ENCODE assay signal across 26 cellular contexts in the genomic region with DNA sequence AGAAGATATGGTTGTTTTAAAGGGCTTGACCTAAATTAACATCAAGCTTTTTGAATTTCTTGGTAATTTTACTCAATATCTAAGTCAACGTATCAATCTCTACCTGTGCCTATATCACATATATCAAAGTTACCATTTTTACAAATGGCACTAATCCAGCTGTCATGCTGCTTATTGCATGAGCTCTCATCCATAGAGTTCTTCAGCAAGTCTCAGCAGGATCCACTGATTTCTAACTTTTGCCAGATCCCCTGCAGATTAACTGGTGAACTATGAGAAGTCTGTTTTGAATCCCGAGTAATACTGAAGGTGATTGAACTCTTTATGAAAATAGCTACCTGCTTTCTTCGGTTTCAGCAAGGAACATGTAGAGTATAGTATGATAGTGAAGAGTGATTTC.
DNase-seq lines count a peak whose midpoint lies in the region; ATAC-seq, FAIRE-seq and TF ChIP-seq lines count a peak whose summit lies in the region.
"Had no signal": no experiment of that assay in that cellular context is flagged by ENCODE, and none has a peak within 500 bp of the region (broad histone marks: within the 10 kb centered on the region; RNA-seq: fewer than 3 reads in every experiment).

No MANE protein-coding gene starts in this region.

- H3K36me3 Mint-ChIP-seq in MCF 10A (ENCODE audit: insufficient read depth, unreplicated experiment) = no peaks in the 10 kb centered on the region
- H3K36me3 Mint-ChIP-seq: CD14-positive monocyte; CD4-positive, alpha-beta memory T cell; CD4-positive, CD25-positive, alpha-beta regulatory T cell had no signal

- H3K4me1 ChIP-seq in mammary epithelial cell (ENCODE audit: insufficient read depth, low read length) = peaks cover under 1% of the 10 kb centered on the region
- no peaks in the 10 kb centered on the region for H3K4me1 ChIP-seq in keratinocyte (ENCODE audit: control insufficient read depth, extremely low read depth, insufficient read depth, low read length)
- H3K4me1 ChIP-seq: BLaER1, Caco-2 had no signal

- in situ Hi-C loops in mammary epithelial cell (cut with MboI; ENCODE audit: low sequenced_read_pairs in 2 of 2) = loop anchor here in 1 of 2 donors (25.0 kb wide), 1 partner anchor 118 kb away; no protein-coding TSS in a partner anchor

- peak overlapping the region; percentile 61 for H2AFZ ChIP-seq in mammary epithelial cell (ENCODE audit: low read depth, low read length)
- peak overlapping the region; percentile 48 for H2AFZ ChIP-seq in keratinocyte (ENCODE audit: control insufficient read depth, low read length)

- no peak for ATAC-seq in GM21515 (IDR thresholded peaks at IDR 0.05; ENCODE audit: unreplicated experiment)

- H3K36me3 ChIP-seq in mammary epithelial cell (ENCODE audit: insufficient read depth, low read length) (no peaks in the 10 kb centered on the region), keratinocyte (ENCODE audit: control insufficient read depth in 2 of 2, extremely low read depth in 1 of 2, insufficient read depth in 2 of 2, low read length in 2 of 2) (no peaks in the 10 kb centered on the region)
- H3K36me3 ChIP-seq: BE2C, BLaER1 had no signal

- no peak overlapping the region for H3K4me3 Mint-ChIP-seq in MCF 10A (ENCODE audit: unreplicated experiment)
- H3K4me3 Mint-ChIP-seq: CD14-positive monocyte; CD4-positive, alpha-beta memory T cell; CD4-positive, CD25-positive, alpha-beta regulatory T cell; CD8-positive, alpha-beta memory T cell had no signal

- H3K9me3 ChIP-seq in mammary epithelial cell (replicated peaks; ENCODE audit: insufficient read depth, low read length) (no peaks in the 10 kb centered on the region), keratinocyte (ENCODE audit: control insufficient read depth, low read depth, low read length) (no peaks in the 10 kb centered on the region)
- H3K9me3 ChIP-seq: BE2C, BLaER1, Caco-2 had no signal

- H3K9me3 Mint-ChIP-seq in MCF 10A (ENCODE audit: unreplicated experiment) = no peaks in the 10 kb centered on the region
- H3K9me3 Mint-ChIP-seq: CD14-positive monocyte; CD8-positive, alpha-beta memory T cell had no signal

- H3K27ac ChIP-seq in mammary epithelial cell (ENCODE audit: insufficient read depth, low read depth, low read length) (no peak overlapping the region), keratinocyte (ENCODE audit: control insufficient read depth, insufficient read depth, low read length) (no peak overlapping the region)
- H3K27ac ChIP-seq: BLaER1 had no signal

- peak; percentile 26 for FAIRE-seq in keratinocyte (lab: Jason Lieb, UNC)
- FAIRE-seq: A204.1, D721Med, G401.6, GM12891, GM19239 had no signal

- H3K9me1 ChIP-seq in keratinocyte (ENCODE audit: control insufficient read depth, extremely low read depth, insufficient read depth, low read length) = no peaks in the 10 kb centered on the region

- H3K4me1 Mint-ChIP-seq in MCF 10A (ENCODE audit: insufficient read depth, unreplicated experiment) = no peaks in the 10 kb centered on the region
- H3K4me1 Mint-ChIP-seq: CD14-positive monocyte had no signal

- DNase-seq in mammary epithelial cell (no peak), MCF 10A (ENCODE audit: unreplicated experiment) (no peak), NCI-H69 (lab: John Stamatoyannopoulos, UW) (peak; percentile 43), choroid plexus epithelial cell (ENCODE audit: low read depth) (peak; percentile 51), keratinocyte (ENCODE audit: low read depth, low spot score) (no peak), HK-2 (ENCODE audit: unreplicated experiment) (no peak), COLO668 (lab: John Stamatoyannopoulos, UW; ENCODE audit: unreplicated experiment) (no peak)
- DNase-seq: 8988T; ACHN; BE2C; C1 segment of cervical spinal cord; Caco-2; Calu3; CD4-positive, alpha-beta memory T cell; CD4-positive, CD25-positive, alpha-beta regulatory T cell; CD8-positive, alpha-beta memory T cell; DMS79 treated with DMSO at 0.1 percent for 48 hours; GF-D8 had no signal

- CTCF ChIA-PET in mammary epithelial cell (lab: Charles Lee; ENCODE audit: low non-redundant PET) (no interaction called here), MCF 10A (lab: Yijun Ruan, JAX) (interaction anchor here (0.6 to 1.2 kb wide), 3 partner anchors 11 to 108 kb away, joined by 3 to 4 read pairs (median 3); no protein-coding TSS in a partner anchor)

- H3K4me2 ChIP-seq in mammary epithelial cell (ENCODE audit: insufficient read depth, low read depth, low read length) = no peak overlapping the region
- H3K4me2 ChIP-seq in keratinocyte (ENCODE audit: control insufficient read depth, extremely low read depth, insufficient read depth, low read depth, low read length) = no peak overlapping the region
- H3K4me2 ChIP-seq: BLaER1 had no signal

- H3K9ac ChIP-seq in mammary epithelial cell (ENCODE audit: insufficient read depth, low read length) (no peak overlapping the region), keratinocyte (ENCODE audit: control insufficient read depth, extremely low read depth, insufficient read depth, low read length) (no peak overlapping the region)
- H3K9ac ChIP-seq: BLaER1 had no signal

- dilution Hi-C loops in mammary epithelial cell (cut with HindIII; ENCODE audit: low sequenced_read_pairs) = no loop called here
- dilution Hi-C loops in keratinocyte (cut with MboI; ENCODE audit: extremely low pct_ligation_motif_present, low sequenced_read_pairs) = no loop called here

- intact Hi-C loops in mammary epithelial cell (cut with micrococcal nuclease) = no loop called here
- intact Hi-C loops in MCF 10A (cut with micrococcal nuclease) = no loop called here

- H3K27me3 ChIP-seq in mammary epithelial cell (ENCODE audit: insufficient read depth, low read length) (no peaks in the 10 kb centered on the region), keratinocyte (ENCODE audit: control insufficient read depth, extremely low read depth, insufficient read depth, low read length) (no peaks in the 10 kb centered on the region)
- H3K27me3 ChIP-seq: BE2C, BLaER1 had no signal

- TF ChIP-seq CTCF in mammary epithelial cell (conservative IDR thresholded peaks at IDR 0.05 in 1 of 2, IDR thresholded peaks at IDR 0.05 in 1 of 2; ENCODE audit: extremely low read depth in 1 of 2, insufficient read depth in 1 of 2, low read depth in 1 of 2, low read length in 2 of 2) (no peak), MCF 10A (IDR thresholded peaks at IDR 0.05; ENCODE audit: unreplicated experiment) (no peak), choroid plexus epithelial cell (conservative IDR thresholded peaks at IDR 0.05; ENCODE audit: low read depth, low read length) (no peak), keratinocyte (optimal IDR thresholded peaks at IDR 0.05 in 1 of 3, IDR thresholded peaks at IDR 0.05 in 1 of 3, conservative IDR thresholded peaks at IDR 0.05 in 1 of 3; ENCODE audit: extremely low read depth in 1 of 3, insufficient read depth in 2 of 3, low read length in 3 of 3) (no peak)

- H3K79me2 ChIP-seq in mammary epithelial cell (ENCODE audit: insufficient read depth, low read length) (no peaks in the 10 kb centered on the region), keratinocyte (ENCODE audit: control insufficient read depth, insufficient read depth, low read length) (no peaks in the 10 kb centered on the region)

- H3K4me3 ChIP-seq in mammary epithelial cell (replicated peaks in 1 of 3; ENCODE audit: insufficient read depth in 1 of 3, low read depth in 2 of 3, low read length in 3 of 3) = no peak overlapping the region
- H3K4me3 ChIP-seq in choroid plexus epithelial cell (ENCODE audit: low read depth, low read length) = no peak overlapping the region
- H3K4me3 ChIP-seq in keratinocyte (ENCODE audit: control insufficient read depth in 2 of 3, extremely low read depth in 1 of 3, insufficient read depth in 2 of 3, low read depth in 1 of 3, low read length in 3 of 3) = no peak overlapping the region
- H3K4me3 ChIP-seq: BLaER1 had no signal

- WGBS in mammary epithelial cell (ENCODE audit: low coverage, missing lambda C conversion rate) = 52% methylated on average over 3 of the region's 3 CpGs

- POLR2A ChIA-PET in MCF 10A (lab: Yijun Ruan, JAX) = interaction anchor here (1.0 kb wide), 1 partner anchor 17 kb away, joined by 3 read pairs; no protein-coding TSS in a partner anchor

- BruUV-seq in mammary epithelial cell (replicated peaks; lab: Mats Ljungman, UMichigan) (no TSS peak), MCF 10A (replicated peaks; lab: Mats Ljungman, UMichigan) (no TSS peak)

- H3K27ac Mint-ChIP-seq in MCF 10A (ENCODE audit: low read depth, unreplicated experiment) = no peak overlapping the region
- H3K27ac Mint-ChIP-seq: CD14-positive monocyte; CD4-positive, alpha-beta memory T cell; CD4-positive, CD25-positive, alpha-beta regulatory T cell; CD8-positive, alpha-beta memory T cell had no signal

- H4K20me1 ChIP-seq in mammary epithelial cell (ENCODE audit: insufficient read depth, low read length) (no peaks in the 10 kb centered on the region), keratinocyte (ENCODE audit: control insufficient read depth, extremely low read depth, insufficient read depth, low read length) (no peaks in the 10 kb centered on the region)
- H4K20me1 ChIP-seq: BLaER1 had no signal

- H3K27me3 Mint-ChIP-seq in MCF 10A (ENCODE audit: insufficient read depth, unreplicated experiment) = no peaks in the 10 kb centered on the region
- H3K27me3 Mint-ChIP-seq: CD4-positive, alpha-beta memory T cell; CD4-positive, CD25-positive, alpha-beta regulatory T cell had no signal

Comparison
In these comparisons a context has a peak if more than half of its experiments do, and no peak if none do; other contexts are left out.
1. DNase-seq: peak in NCI-H69 (single experiment) and choroid plexus epithelial cell (single experiment); none in mammary epithelial cell (single experiment), MCF 10A (single experiment), keratinocyte (single experiment), HK-2 (single experiment) and COLO668 (single experiment).